ENCODE assay signal across 20 cellular contexts in the genomic region with DNA sequence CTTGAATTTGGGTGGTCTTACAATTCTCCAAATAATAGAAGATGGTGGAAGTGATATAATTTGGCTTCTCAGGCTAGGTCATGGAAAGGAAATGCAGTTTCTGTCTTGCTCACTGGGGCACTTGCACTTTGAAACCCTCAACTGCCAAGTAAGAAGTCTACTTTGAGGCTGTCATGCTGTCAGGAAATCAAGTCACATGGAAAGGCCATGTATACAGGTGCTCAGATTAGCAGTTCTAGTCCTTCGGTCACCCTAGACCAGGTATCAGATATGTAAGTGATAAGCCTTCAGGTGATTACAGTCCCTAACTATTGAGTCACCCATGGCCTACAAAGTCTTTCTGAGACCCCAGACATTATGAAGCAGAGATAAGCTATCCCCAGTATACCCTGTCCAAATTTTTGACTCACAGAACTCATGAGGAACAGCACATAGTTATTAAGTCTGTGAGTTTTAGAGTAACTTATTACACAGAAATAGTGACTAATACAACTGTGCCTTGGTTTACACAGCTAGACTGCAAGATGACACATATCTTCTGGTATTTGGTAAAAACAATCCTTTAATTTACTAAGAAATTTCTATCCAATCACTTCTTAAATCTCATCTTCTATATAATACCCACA. TPM values are rescaled to one million over a fixed set of nuclear protein-coding genes. Genes with fewer than 3 reads are reported as not detected.
DNase-seq lines count a peak whose midpoint lies in the region; ATAC-seq and TF ChIP-seq lines count a peak whose summit lies in the region.
"Had no signal": no experiment of that assay in that cellular context is flagged by ENCODE, and none has a peak within 500 bp of the region (broad histone marks: within the 10 kb centered on the region; RNA-seq: fewer than 3 reads in every experiment).

No MANE protein-coding gene starts in this region.

- POLR2A ChIA-PET in activated CD8-positive, alpha-beta T cell treated with anti-CD3 and anti-CD28 coated beads for 36 hours (lab: Charles Lee), result no interaction called here
- POLR2A ChIA-PET in activated CD8-positive, alpha-beta T cell treated with anti-CD3 and anti-CD28 coated beads, Interleukin-2, amount 10 ng/mL, durations not matched to agents 7 days and 5 days (lab: Charles Lee), result no interaction called here

- no peak overlapping the region for H3K4me3 Mint-ChIP-seq in activated CD8-positive, alpha-beta T cell treated with anti-CD3 and anti-CD28 coated beads for 36 hours
- H3K4me3 Mint-ChIP-seq in activated CD8-positive, alpha-beta T cell treated with anti-CD3 and anti-CD28 coated beads, Interleukin-2, amount 10 ng/mL, durations not matched to agents 7 days and 5 days, result no peak overlapping the region
- H3K4me3 Mint-ChIP-seq: endodermal cell; neural crest cell; T-helper 1 cell treated with Interleukin-12 subunit alpha and Interleukin-12 subunit beta and Interleukin-4 antibody, amounts not matched to agents 30 μg/mL and 1 μg/mL, for 36 hours; WTC11 had no signal

- H3K9me3 Mint-ChIP-seq in activated CD8-positive, alpha-beta T cell treated with anti-CD3 and anti-CD28 coated beads for 36 hours, result no peaks in the 10 kb centered on the region
- H3K9me3 Mint-ChIP-seq in activated CD8-positive, alpha-beta T cell treated with anti-CD3 and anti-CD28 coated beads, Interleukin-2, amount 10 ng/mL, durations not matched to agents 7 days and 5 days (ENCODE audit: insufficient read depth), result no peaks in the 10 kb centered on the region
- H3K9me3 Mint-ChIP-seq: endodermal cell; neural crest cell; T-helper 1 cell treated with Interleukin-12 subunit alpha and Interleukin-12 subunit beta and Interleukin-4 antibody, amounts not matched to agents 30 μg/mL and 1 μg/mL, for 36 hours; WTC11 had no signal

- no peak overlapping the region for H2AFZ ChIP-seq in GM23248

- H3K4me2 ChIP-seq in GM23248 (ENCODE audit: unreplicated experiment), result no peak overlapping the region

- no peak overlapping the region for H3K9ac ChIP-seq in GM23248

- CTCF ChIA-PET in activated CD8-positive, alpha-beta T cell treated with anti-CD3 and anti-CD28 coated beads for 36 hours (lab: Charles Lee), result no interaction called here
- CTCF ChIA-PET in activated CD8-positive, alpha-beta T cell treated with anti-CD3 and anti-CD28 coated beads, Interleukin-2, amount 10 ng/mL, durations not matched to agents 7 days and 5 days (lab: Charles Lee), result no interaction called here

- H3K36me3 Mint-ChIP-seq in activated CD8-positive, alpha-beta T cell treated with anti-CD3 and anti-CD28 coated beads for 36 hours (ENCODE audit: low read depth), result peaks cover 42% of the 10 kb centered on the region
- H3K36me3 Mint-ChIP-seq in activated CD8-positive, alpha-beta T cell treated with anti-CD3 and anti-CD28 coated beads, Interleukin-2, amount 10 ng/mL, durations not matched to agents 7 days and 5 days (ENCODE audit: low read depth), result peaks cover 57% of the 10 kb centered on the region

- no peak for DNase-seq in activated CD8-positive, alpha-beta T cell treated with anti-CD3 and anti-CD28 coated beads for 36 hours
- DNase-seq in activated CD8-positive, alpha-beta T cell treated with anti-CD3 and anti-CD28 coated beads, Interleukin-2, amount 10 ng/mL, durations not matched to agents 7 days and 5 days, result no peak
- peak; percentile 39 for DNase-seq in GM23248
- DNase-seq in brain microvascular endothelial cell, result no peak
- peak; percentile 52 for DNase-seq in kidney glomerular epithelial cell (lab: John Stamatoyannopoulos, UW)
- no peak for DNase-seq in DMS53 treated with DMSO at 0.1 percent for 48 hours (lab: John Stamatoyannopoulos, UW; ENCODE audit: unreplicated experiment)
- no peak for DNase-seq in NK-92 treated with Interleukin-12 subunit alpha and Interleukin-12 subunit beta, amount 100 ng/mL, for 24 hours (lab: John Stamatoyannopoulos, UW)
- DNase-seq: activated effector memory CD4-positive, alpha-beta T cell treated with anti-CD3 and anti-CD28 coated beads, Interleukin-2, amount 50 U/mL, for 16 hours; endodermal cell; Kasumi-1; NCI-H1417 treated with DMSO at 0.1 percent for 48 hours; NCI-H2171; psoas muscle; spleen; trophoblast cell had no signal

- H3K4me3 ChIP-seq in GM23248, result no peak overlapping the region
- no peak overlapping the region for H3K4me3 ChIP-seq in brain microvascular endothelial cell (ENCODE audit: low read depth, low read length)
- H3K4me3 ChIP-seq: psoas muscle, spleen had no signal

- H3K27ac ChIP-seq in GM23248 (0 out of 2 replicates have a peak overlapping the region, but pooled peaks have one; percentile 16), brain microvascular endothelial cell (peak overlapping the region; percentile 19)
- H3K27ac ChIP-seq: psoas muscle, spleen had no signal

- peak overlapping the region; percentile 43 for H3K27ac Mint-ChIP-seq in activated CD8-positive, alpha-beta T cell treated with anti-CD3 and anti-CD28 coated beads for 36 hours
- no peak overlapping the region for H3K27ac Mint-ChIP-seq in activated CD8-positive, alpha-beta T cell treated with anti-CD3 and anti-CD28 coated beads, Interleukin-2, amount 10 ng/mL, durations not matched to agents 7 days and 5 days
- H3K27ac Mint-ChIP-seq: endodermal cell; T-helper 1 cell treated with Interleukin-12 subunit alpha and Interleukin-12 subunit beta and Interleukin-4 antibody, amounts not matched to agents 30 μg/mL and 1 μg/mL, for 36 hours; WTC11 had no signal

- 100% methylated on average over 1 of the region's 1 CpG for WGBS in GM23248 (ENCODE audit: low coverage in 1 of 2, low lambda C conversion rate in 2 of 2, missing lambda C conversion rate in 2 of 2), 2 experiments

- no peaks in the 10 kb centered on the region for H3K27me3 ChIP-seq in GM23248 (replicated peaks; ENCODE audit: insufficient read depth)
- H3K27me3 ChIP-seq in brain microvascular endothelial cell (replicated peaks), result no peaks in the 10 kb centered on the region
- H3K27me3 ChIP-seq: spleen had no signal

- H4K20me1 ChIP-seq in GM23248 (ENCODE audit: insufficient read depth), result no peaks in the 10 kb centered on the region

- in situ Hi-C loops in GM23248 (cut with MboI), result no loop called here
- in situ Hi-C loops in brain microvascular endothelial cell (cut with HindIII; ENCODE audit: low pct_ligation_motif_present, low sequenced_read_pairs), result no loop called here

- no peak for TF ChIP-seq CTCF in activated CD8-positive, alpha-beta T cell treated with anti-CD3 and anti-CD28 coated beads for 36 hours (IDR thresholded peaks at IDR 0.05)
- TF ChIP-seq CTCF in brain microvascular endothelial cell (IDR thresholded peaks at IDR 0.05; ENCODE audit: low read depth, low read length, missing control alignments), result no peak

- H3K36me3 ChIP-seq in GM23248 (ENCODE audit: low read depth), result peaks cover 46% of the 10 kb centered on the region
- peaks cover 10% of the 10 kb centered on the region for H3K36me3 ChIP-seq in brain microvascular endothelial cell (replicated peaks)

- H3F3A ChIP-seq in GM23248 (ENCODE audit: insufficient read depth), result peaks cover 21% of the 10 kb centered on the region

- intact Hi-C loops in activated CD8-positive, alpha-beta T cell treated with anti-CD3 and anti-CD28 coated beads for 36 hours (cut with micrococcal nuclease), result no loop called here

- no peaks in the 10 kb centered on the region for H3K9me2 ChIP-seq in GM23248 (ENCODE audit: insufficient read depth)

- peaks cover 6% of the 10 kb centered on the region for H3K4me1 Mint-ChIP-seq in activated CD8-positive, alpha-beta T cell treated with anti-CD3 and anti-CD28 coated beads for 36 hours (ENCODE audit: low read depth)
- no peaks in the 10 kb centered on the region for H3K4me1 Mint-ChIP-seq in activated CD8-positive, alpha-beta T cell treated with anti-CD3 and anti-CD28 coated beads, Interleukin-2, amount 10 ng/mL, durations not matched to agents 7 days and 5 days (ENCODE audit: low read depth)
- H3K4me1 Mint-ChIP-seq: neural crest cell, WTC11 had no signal

- no peaks in the 10 kb centered on the region for H3K27me3 Mint-ChIP-seq in activated CD8-positive, alpha-beta T cell treated with anti-CD3 and anti-CD28 coated beads for 36 hours
- H3K27me3 Mint-ChIP-seq in activated CD8-positive, alpha-beta T cell treated with anti-CD3 and anti-CD28 coated beads, Interleukin-2, amount 10 ng/mL, durations not matched to agents 7 days and 5 days (ENCODE audit: low read depth), result no peaks in the 10 kb centered on the region

- ATAC-seq in activated CD8-positive, alpha-beta T cell treated with anti-CD3 and anti-CD28 coated beads for 36 hours, result peak; percentile 51
- no peak for ATAC-seq in activated CD8-positive, alpha-beta T cell treated with anti-CD3 and anti-CD28 coated beads, Interleukin-2, amount 10 ng/mL, durations not matched to agents 7 days and 5 days
- no peak for ATAC-seq in GM21526 (IDR thresholded peaks at IDR 0.05; ENCODE audit: low FRiP score, unreplicated experiment)
- ATAC-seq: left lobe of liver, psoas muscle, WTC11 had no signal

- peaks cover 16% of the 10 kb centered on the region for H3K4me1 ChIP-seq in GM23248 (ENCODE audit: insufficient read depth)
- H3K4me1 ChIP-seq: psoas muscle, spleen had no signal

- no peaks in the 10 kb centered on the region for H3K79me2 ChIP-seq in GM23248 (ENCODE audit: insufficient read depth)

- no peaks in the 10 kb centered on the region for H3K9me3 ChIP-seq in GM23248 (ENCODE audit: low read depth)
- H3K9me3 ChIP-seq: psoas muscle had no signal

RNA-seq across cellular contexts. Expression of gene BBS10, which starts 26.3 kb away (rescaled TPM):
- 1 to 10 TPM; 3.7 to 3.9 TPM for total RNA-seq in activated CD8-positive, alpha-beta T cell treated with anti-CD3 and anti-CD28 coated beads for 36 hours
- 1 to 10 TPM; 3.5 to 4.0 TPM for total RNA-seq in activated CD8-positive, alpha-beta T cell treated with anti-CD3 and anti-CD28 coated beads, Interleukin-2, amount 10 ng/mL, durations not matched to agents 7 days and 5 days
- 13.9 and 15.8 TPM in 2 replicates for total RNA-seq in GM23248 (2014; rRNA removed; shearing (Covaris generic))
- 14.4 and 16.8 TPM in 2 replicates for polyA plus RNA-seq in GM23248 (2016; fragmentation: Nextera tagmentation; extraction: Ambion mirVana)

Comparison
In these comparisons a context has a peak if more than half of its experiments do, and no peak if none do; other contexts are left out.
1. DNase-seq: peak in GM23248 (single experiment) and kidney glomerular epithelial cell (single experiment); none in activated CD8-positive, alpha-beta T cell treated with anti-CD3 and anti-CD28 coated beads for 36 hours (single experiment), activated CD8-positive, alpha-beta T cell treated with anti-CD3 and anti-CD28 coated beads, Interleukin-2, amount 10 ng/mL, durations not matched to agents 7 days and 5 days (single experiment), brain microvascular endothelial cell (single experiment), DMS53 treated with DMSO at 0.1 percent for 48 hours (single experiment) and NK-92 treated with Interleukin-12 subunit alpha and Interleukin-12 subunit beta, amount 100 ng/mL, for 24 hours (single experiment).